In the genomic region with DNA sequence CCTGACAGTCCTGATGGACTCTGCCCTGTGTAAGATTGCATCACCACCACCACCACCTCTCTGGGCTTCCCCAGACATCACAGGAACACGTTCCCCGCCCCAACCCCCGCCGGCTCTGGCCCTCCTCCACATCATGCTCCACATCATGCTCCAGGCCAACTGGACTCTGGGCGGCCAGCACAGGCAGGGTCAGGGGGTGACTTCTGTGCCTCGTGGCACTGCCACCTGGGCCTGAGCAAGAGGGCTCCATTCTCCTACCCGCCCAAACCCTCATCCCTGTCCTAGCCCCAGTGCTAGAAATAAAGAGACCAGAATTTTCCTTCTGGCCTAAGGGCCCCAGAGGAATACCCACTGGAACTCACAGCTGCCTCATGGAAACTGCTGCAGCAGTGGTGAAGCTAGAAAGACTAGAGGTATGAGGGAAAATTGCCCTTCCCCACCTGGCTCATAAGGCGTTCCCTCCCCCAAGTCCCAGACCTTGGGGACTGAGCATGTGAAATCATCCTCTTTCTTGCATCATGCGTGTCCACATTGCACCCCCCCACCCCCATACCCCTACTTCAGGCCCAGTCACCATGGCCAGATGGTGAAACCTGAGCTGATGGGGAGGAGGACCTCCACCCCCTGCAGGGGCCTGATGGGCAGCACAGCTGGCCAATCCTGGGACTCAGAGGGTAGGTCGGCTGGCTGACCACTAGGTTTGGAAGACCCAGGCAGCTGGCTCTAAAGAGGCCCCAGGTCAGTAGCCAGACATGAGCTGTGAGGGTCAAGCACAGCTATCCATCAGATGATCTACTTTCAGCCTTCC, we compare ENCODE assay signal across 9 cellular contexts. TPM values are rescaled to one million over a fixed set of nuclear protein-coding genes. Genes with fewer than 3 reads are reported as not detected.
DNase-seq lines count a peak whose midpoint lies in the region; ATAC-seq and TF ChIP-seq lines count a peak whose summit lies in the region.
"Had no signal": no experiment of that assay in that cellular context is flagged by ENCODE, and none has a peak within 500 bp of the region (broad histone marks: within the 10 kb centered on the region; RNA-seq: fewer than 3 reads in every experiment).

A gene with protein sequence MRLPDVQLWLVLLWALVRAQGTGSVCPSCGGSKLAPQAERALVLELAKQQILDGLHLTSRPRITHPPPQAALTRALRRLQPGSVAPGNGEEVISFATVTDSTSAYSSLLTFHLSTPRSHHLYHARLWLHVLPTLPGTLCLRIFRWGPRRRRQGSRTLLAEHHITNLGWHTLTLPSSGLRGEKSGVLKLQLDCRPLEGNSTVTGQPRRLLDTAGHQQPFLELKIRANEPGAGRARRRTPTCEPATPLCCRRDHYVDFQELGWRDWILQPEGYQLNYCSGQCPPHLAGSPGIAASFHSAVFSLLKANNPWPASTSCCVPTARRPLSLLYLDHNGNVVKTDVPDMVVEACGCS (plus strand): TSS at position 742 of the 808 bp plus-strand sequence. CDS start 230 bp downstream, outside the sequence.

- no peak within 1 kb of the TSS for H3K27ac ChIP-seq in duodenal mucosa (ENCODE audit: low read depth, low read length)
- H3K27ac ChIP-seq in stomach, result no peak within 1 kb of the TSS

- in situ Hi-C loops in GM13977 (cut with MboI; ENCODE audit: low pct_unique_long_range_greater_than_20kb, low sequenced_read_pairs, unreplicated experiment), result loop anchor here (10.0 kb wide), 2 partner anchors 150 to 190 kb away; no protein-coding TSS in a partner anchor

- no peak for TF ChIP-seq EP300 in stomach (IDR thresholded peaks at IDR 0.05)

- no peaks in the 10 kb centered on the region for H3K9me3 ChIP-seq in duodenal mucosa (ENCODE audit: control insufficient read depth in 1 of 2, low read length in 2 of 2)
- no peaks in the 10 kb centered on the region for H3K9me3 ChIP-seq in stomach

- TF ChIP-seq POLR2A in stomach (IDR thresholded peaks at IDR 0.05), result no peak

- DNase-seq in activated CD8-positive, alpha-beta memory T cell treated with anti-CD3 and anti-CD28 coated beads, Interleukin-2, amount 50 U/mL, for 48 hours, result peak; percentile 69
- no peak for DNase-seq in activated CD8-positive, alpha-beta memory T cell treated with anti-CD3 and anti-CD28 coated beads, Interleukin-2, amount 50 U/mL, for 4 hours
- DNase-seq in NCI-H510A (lab: John Stamatoyannopoulos, UW) (peak; percentile 83), sciatic nerve (ENCODE audit: low spot score) (no peak), GM13977 (ENCODE audit: low spot score) (no peak), left cardiac atrium (no peak), stomach (no peak)

- H3K27me3 ChIP-seq in duodenal mucosa (ENCODE audit: control insufficient read depth in 1 of 2, insufficient read depth in 2 of 2, low read length in 2 of 2) (peaks cover 0 to 2% of the 10 kb centered on the region in 2 donors), stomach (peaks cover 0 to 26% (median 0%) of the 10 kb centered on the region in 3 donors)

- ATAC-seq in sciatic nerve, result peak; percentile 43
- no peak for ATAC-seq in left cardiac atrium

- intact Hi-C loops in sciatic nerve (cut with DNase I), result loop anchor here (5.0 kb wide), 2 partner anchors 147 to 192 kb away; no protein-coding TSS in a partner anchor
- intact Hi-C loops in left cardiac atrium (cut with DNase I), result loop anchor here (5.0 kb wide), 3 partner anchors 147 to 242 kb away; no protein-coding TSS in a partner anchor
- intact Hi-C loops in stomach (cut with DNase I; ENCODE audit: low total_unique reads), result loop anchor here (5.0 kb wide), 1 partner anchor 147 kb away; no protein-coding TSS in a partner anchor

- WGBS in stomach, 5 donors, result 56 to 67% (median 59%) methylated on average over 9 to 10 of the region's 10 CpGs

- H3K9ac ChIP-seq in duodenal mucosa (ENCODE audit: low read depth in 1 of 2, low read length in 2 of 2), result peak within 1 kb of the TSS in 1 of 2 donors; percentile 26

- no peak for TF ChIP-seq CTCF in GM13977 (IDR thresholded peaks at IDR 0.05; ENCODE audit: extremely low read depth, insufficient read depth, missing control alignments)
- no peak for TF ChIP-seq CTCF in stomach (IDR thresholded peaks at IDR 0.05)

- H3K36me3 ChIP-seq in duodenal mucosa (ENCODE audit: control insufficient read depth in 1 of 2, insufficient read depth in 2 of 2, low read length in 2 of 2), result no peaks in the 10 kb centered on the region
- H3K36me3 ChIP-seq in stomach, result no peaks in the 10 kb centered on the region

- peaks cover 12 to 19% of the 10 kb centered on the region in 2 donors for H3K4me1 ChIP-seq in duodenal mucosa (ENCODE audit: control insufficient read depth in 1 of 2, insufficient read depth in 2 of 2, low read length in 2 of 2)
- peaks cover 0 to 29% (median 11%) of the 10 kb centered on the region in 4 donors for H3K4me1 ChIP-seq in stomach

- peak within 1 kb of the TSS; percentile 17 to 46 for H3K4me3 ChIP-seq in duodenal mucosa (ENCODE audit: low read depth in 1 of 2, low read length in 2 of 2)
- no peak within 1 kb of the TSS for H3K4me3 ChIP-seq in stomach

RNA-seq across cellular contexts. Expression of the gene that starts here (rescaled TPM):
- total RNA-seq in sciatic nerve, result not detected
- total RNA-seq in left cardiac atrium, result not detected
- total RNA-seq in stomach, result not detected
- polyA plus RNA-seq in stomach, result not detected
- total RNA-seq: subcutaneous adipose tissue had no signal

Comparison
In these comparisons a context has a peak if more than half of its experiments do, and no peak if none do; other contexts are left out.
1. DNase-seq: peak in activated CD8-positive, alpha-beta memory T cell treated with anti-CD3 and anti-CD28 coated beads, Interleukin-2, amount 50 U/mL, for 48 hours (single experiment) and NCI-H510A (single experiment); none in activated CD8-positive, alpha-beta memory T cell treated with anti-CD3 and anti-CD28 coated beads, Interleukin-2, amount 50 U/mL, for 4 hours (single experiment), sciatic nerve (single experiment), GM13977 (single experiment), left cardiac atrium (single experiment) and stomach (single experiment).
2. Peak in ATAC-seq in sciatic nerve; RNA of the gene not detected or under 1 TPM.
3. H3K4me3 ChIP-seq: peak in duodenal mucosa (2 of 2); none in stomach (0 of 4).